26 cellular contexts compared by ENCODE assay signal in the genomic region with DNA sequence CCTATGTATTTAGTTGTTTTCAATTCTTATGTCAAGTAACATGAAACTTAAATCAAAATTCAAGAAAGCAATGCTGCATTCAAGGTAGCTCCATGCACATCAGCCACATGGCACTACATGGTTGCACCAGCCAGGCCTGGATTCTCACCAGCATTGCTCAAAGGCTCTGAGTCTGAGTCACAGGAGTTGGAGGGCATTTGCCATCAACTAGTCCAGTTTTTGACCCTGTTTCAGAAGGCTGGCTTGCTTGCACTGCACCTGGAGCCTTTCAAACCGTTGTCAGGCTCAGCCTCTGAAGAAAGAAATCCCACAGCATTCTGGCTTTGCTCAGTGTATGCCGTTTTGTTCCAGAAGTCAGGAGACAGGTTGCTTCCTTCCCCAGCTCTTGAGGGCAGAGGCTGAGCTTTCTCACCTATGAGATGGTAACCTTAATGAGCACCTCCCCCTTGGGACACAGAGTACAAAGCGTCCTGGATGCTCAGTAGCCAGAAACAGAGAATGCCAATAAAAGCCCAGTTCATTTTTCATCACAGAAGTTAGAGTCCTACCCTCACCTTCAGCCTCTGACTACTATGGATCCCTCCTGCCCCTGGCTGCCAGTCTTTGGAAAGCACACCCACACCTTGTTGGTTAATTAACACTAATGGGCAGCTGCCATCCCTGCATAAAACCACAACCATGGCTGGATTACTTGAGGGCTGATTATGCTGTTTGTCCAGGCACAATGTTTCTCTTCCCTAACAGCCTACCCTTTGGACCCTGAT.
DNase-seq lines count a peak whose midpoint lies in the region; ATAC-seq and TF ChIP-seq lines count a peak whose summit lies in the region.
"Had no signal": no experiment of that assay in that cellular context is flagged by ENCODE, and none has a peak within 500 bp of the region (broad histone marks: within the 10 kb centered on the region; RNA-seq: fewer than 3 reads in every experiment).

No MANE protein-coding gene starts in this region.

- no peak overlapping the region for H3K4me3 Mint-ChIP-seq in activated naive CD4-positive, alpha-beta T cell treated with anti-CD3 and anti-CD28 coated beads for 36 hours
- no peak overlapping the region for H3K4me3 Mint-ChIP-seq in osteocyte (ENCODE audit: unreplicated experiment)
- H3K4me3 Mint-ChIP-seq: activated CD8-positive, alpha-beta memory T cell treated with anti-CD3 and anti-CD28 coated beads, Interleukin-2, amount 10 ng/mL, durations not matched to agents 7 days and 5 days; activated naive CD8-positive, alpha-beta T cell treated with anti-CD3 and anti-CD28 coated beads, Interleukin-2, amount 10 ng/mL, durations not matched to agents 7 days and 5 days; CD8-positive, alpha-beta memory T cell; neural progenitor cell had no signal

- ATAC-seq in GM21390 (IDR thresholded peaks at IDR 0.05; ENCODE audit: unreplicated experiment) (no peak), GM18909 (IDR thresholded peaks at IDR 0.05; ENCODE audit: poor library complexity, unreplicated experiment) (no peak)
- ATAC-seq: activated CD8-positive, alpha-beta memory T cell treated with anti-CD3 and anti-CD28 coated beads, Interleukin-2, amount 10 ng/mL, durations not matched to agents 7 days and 5 days; gastroesophageal sphincter; left lung had no signal

- H3K36me3 ChIP-seq in H7 (replicated peaks; ENCODE audit: control insufficient read depth, insufficient read depth, low read length) = no peaks in the 10 kb centered on the region
- H3K36me3 ChIP-seq: gastroesophageal sphincter, left lung, neural progenitor cell, spleen had no signal

- H3K9me3 Mint-ChIP-seq in activated naive CD4-positive, alpha-beta T cell treated with anti-CD3 and anti-CD28 coated beads for 36 hours = no peaks in the 10 kb centered on the region
- no peaks in the 10 kb centered on the region for H3K9me3 Mint-ChIP-seq in osteocyte (ENCODE audit: unreplicated experiment)
- H3K9me3 Mint-ChIP-seq: neural progenitor cell had no signal

- no peaks in the 10 kb centered on the region for H3K36me3 Mint-ChIP-seq in activated naive CD4-positive, alpha-beta T cell treated with anti-CD3 and anti-CD28 coated beads for 36 hours (ENCODE audit: low read depth)
- no peaks in the 10 kb centered on the region for H3K36me3 Mint-ChIP-seq in osteocyte (ENCODE audit: unreplicated experiment)
- H3K36me3 Mint-ChIP-seq: activated CD8-positive, alpha-beta memory T cell treated with anti-CD3 and anti-CD28 coated beads, Interleukin-2, amount 10 ng/mL, durations not matched to agents 7 days and 5 days; activated naive CD8-positive, alpha-beta T cell treated with anti-CD3 and anti-CD28 coated beads, Interleukin-2, amount 10 ng/mL, durations not matched to agents 7 days and 5 days; CD8-positive, alpha-beta memory T cell; neural progenitor cell had no signal

- H3K27ac Mint-ChIP-seq in activated naive CD4-positive, alpha-beta T cell treated with anti-CD3 and anti-CD28 coated beads for 36 hours = no peak overlapping the region
- H3K27ac Mint-ChIP-seq in osteocyte (ENCODE audit: unreplicated experiment) = no peak overlapping the region
- H3K27ac Mint-ChIP-seq: activated CD8-positive, alpha-beta memory T cell treated with anti-CD3 and anti-CD28 coated beads, Interleukin-2, amount 10 ng/mL, durations not matched to agents 7 days and 5 days; activated naive CD8-positive, alpha-beta T cell treated with anti-CD3 and anti-CD28 coated beads, Interleukin-2, amount 10 ng/mL, durations not matched to agents 7 days and 5 days; CD8-positive, alpha-beta memory T cell; neural progenitor cell; progenitor cell of endocrine pancreas had no signal

- peak; percentile 1 for DNase-seq in D341Med (ENCODE audit: low spot score)
- peak; percentile 8 for DNase-seq in H7
- peak; percentile 9 for DNase-seq in cerebellar cortex (ENCODE audit: low spot score)
- DNase-seq in left kidney (ENCODE audit: low read depth, low spot score) = peak; percentile 9
- DNase-seq in activated naive CD4-positive, alpha-beta T cell treated with anti-CD3 and anti-CD28 coated beads for 36 hours = no peak
- DNase-seq in osteocyte (ENCODE audit: extremely low spot score, unreplicated experiment) = no peak
- DNase-seq: activated CD4-positive, alpha-beta T cell treated with anti-CD3 and anti-CD28 coated beads for 48 hours; activated CD8-positive, alpha-beta memory T cell treated with anti-CD3 and anti-CD28 coated beads, Interleukin-2, amount 10 ng/mL, durations not matched to agents 7 days and 5 days; activated naive CD8-positive, alpha-beta T cell treated with anti-CD3 and anti-CD28 coated beads, Interleukin-2, amount 10 ng/mL, durations not matched to agents 7 days and 5 days; CD8-positive, alpha-beta memory T cell; DMS79 treated with DMSO at 0.1 percent for 48 hours; dorsolateral prefrontal cortex; erythroblast; left lung; NCI-H1436 treated with DMSO at 0.1 percent for 48 hours; NCI-H2171; NCI-H526 treated with DMSO at 0.1 percent for 48 hours; spleen; stimulated activated CD4-positive, alpha-beta T cell treated with anti-CD3 and anti-CD28 coated beads, Interleukin-4, amount 100 ng/mL, for 4 hours; T-helper 1 cell; trophoblast cell had no signal

- CTCF ChIA-PET in activated naive CD4-positive, alpha-beta T cell treated with anti-CD3 and anti-CD28 coated beads for 36 hours (lab: Charles Lee) = no interaction called here

- intact Hi-C loops in activated naive CD4-positive, alpha-beta T cell treated with anti-CD3 and anti-CD28 coated beads for 36 hours (cut with micrococcal nuclease) = no loop called here

- no peak for TF ChIP-seq CTCF in osteocyte (IDR thresholded peaks at IDR 0.05)

- H3K4me3 ChIP-seq in H7 (ENCODE audit: insufficient read depth, low read depth, low read length) = no peak overlapping the region
- H3K4me3 ChIP-seq: dorsolateral prefrontal cortex, gastroesophageal sphincter, left lung, neural progenitor cell, spleen had no signal

- H3K27me3 Mint-ChIP-seq in activated naive CD4-positive, alpha-beta T cell treated with anti-CD3 and anti-CD28 coated beads for 36 hours (ENCODE audit: low read depth) = no peaks in the 10 kb centered on the region
- no peaks in the 10 kb centered on the region for H3K27me3 Mint-ChIP-seq in osteocyte (ENCODE audit: unreplicated experiment)
- H3K27me3 Mint-ChIP-seq: activated CD8-positive, alpha-beta memory T cell treated with anti-CD3 and anti-CD28 coated beads, Interleukin-2, amount 10 ng/mL, durations not matched to agents 7 days and 5 days; activated naive CD8-positive, alpha-beta T cell treated with anti-CD3 and anti-CD28 coated beads, Interleukin-2, amount 10 ng/mL, durations not matched to agents 7 days and 5 days; CD8-positive, alpha-beta memory T cell; progenitor cell of endocrine pancreas had no signal

- H3K4me1 Mint-ChIP-seq in activated naive CD4-positive, alpha-beta T cell treated with anti-CD3 and anti-CD28 coated beads for 36 hours (ENCODE audit: low read depth) = no peaks in the 10 kb centered on the region
- H3K4me1 Mint-ChIP-seq in osteocyte (ENCODE audit: unreplicated experiment) = peaks cover 29% of the 10 kb centered on the region
- H3K4me1 Mint-ChIP-seq: activated CD8-positive, alpha-beta memory T cell treated with anti-CD3 and anti-CD28 coated beads, Interleukin-2, amount 10 ng/mL, durations not matched to agents 7 days and 5 days; activated naive CD8-positive, alpha-beta T cell treated with anti-CD3 and anti-CD28 coated beads, Interleukin-2, amount 10 ng/mL, durations not matched to agents 7 days and 5 days; CD8-positive, alpha-beta memory T cell had no signal

- H3K27me3 ChIP-seq in H7 (ENCODE audit: control insufficient read depth, insufficient read depth, low read length) = no peaks in the 10 kb centered on the region
- H3K27me3 ChIP-seq: dorsolateral prefrontal cortex, gastroesophageal sphincter, left lung, neural progenitor cell, spleen had no signal

Comparison
In these comparisons a context has a peak if more than half of its experiments do, and no peak if none do; other contexts are left out.
1. DNase-seq: peak in D341Med (single experiment), H7 (single experiment), cerebellar cortex (single experiment) and left kidney (single experiment); none in activated naive CD4-positive, alpha-beta T cell treated with anti-CD3 and anti-CD28 coated beads for 36 hours (single experiment) and osteocyte (single experiment).